In genomic region chr17:78046923-78047322, GRCh38 we compare ENCODE assay signal across 19 cellular contexts.
"Had no signal": no experiment of that assay in that cellular context is flagged by ENCODE, and none has a peak within 500 bp of the region (broad histone marks: within the 10 kb centered on the region; RNA-seq: fewer than 3 reads in every experiment).

No MANE protein-coding gene starts in this region.

- FAIRE-seq: astrocyte, kidney had no signal

- DNase-seq: activated CD4-positive, alpha-beta T cell treated with anti-CD3 and anti-CD28 coated beads, Interleukin-2, amount 50 U/mL, for 48 hours; activated naive CD4-positive, alpha-beta T cell treated with anti-CD3 and anti-CD28 coated beads for 36 hours; hypothalamus; kidney; left lung; mucosa of descending colon; natural killer cell; posterior cingulate gyrus; stimulated activated CD4-positive, alpha-beta T cell treated with anti-CD3 and anti-CD28 coated beads, Interleukin-15, amount 100 ng/mL, for 24 hours; stimulated activated CD4-positive, alpha-beta T cell treated with anti-CD3 and anti-CD28 coated beads, Interleukin-4, amount 100 ng/mL, for 1 hour; stimulated activated naive CD4-positive, alpha-beta T cell; substantia nigra; T1000; uterus had no signal

- H3K4me3 ChIP-seq: left lung, mucosa of descending colon, right atrium auricular region, skin epidermis, tibial nerve, uterus had no signal

- ATAC-seq: esophagus mucosa, left lung, mucosa of descending colon, natural killer cell had no signal
